Comparison of ENCODE assay signal across 21 cellular contexts in genomic region chr2:99921903-99922302, GRCh38.
DNase-seq lines count a peak whose midpoint lies in the region; ATAC-seq, FAIRE-seq and TF ChIP-seq lines count a peak whose summit lies in the region.
"Had no signal": no experiment of that assay in that cellular context is flagged by ENCODE, and none has a peak within 500 bp of the region (broad histone marks: within the 10 kb centered on the region; RNA-seq: fewer than 3 reads in every experiment).

No MANE protein-coding gene starts in this region.

- H3K9me3 ChIP-seq in HepG2 (ENCODE audit: low read length) (no peaks in the 10 kb centered on the region), right lobe of liver (no peaks in the 10 kb centered on the region)

- ATAC-seq in HepG2 (no peak), right lobe of liver (no peak), activated B cell treated with CpG ODN at 0.5 μM for 24 hours (ENCODE audit: low read depth) (no peak)
- no peak for ATAC-seq in stimulated activated naive B cell treated with anti-CD40 and anti-IgM and Interleukin-4, amounts not matched to agents 10 μg/mL and 1 μg/mL and 100 μg/mL, for 72 hours (replicated peaks)

- H3K4me3 Mint-ChIP-seq in activated B cell treated with CpG ODN at 0.5 μM for 24 hours: no peak overlapping the region
- H3K4me3 Mint-ChIP-seq in stimulated activated naive B cell treated with anti-CD40 and anti-IgM and Interleukin-4, amounts not matched to agents 10 μg/mL and 1 μg/mL and 100 μg/mL, for 72 hours: no peak overlapping the region
- H3K4me3 Mint-ChIP-seq: CD4-positive, alpha-beta memory T cell had no signal

- TF ChIP-seq POLR2A in HepG2 (IDR thresholded peaks at IDR 0.05; ENCODE audit: insufficient read depth in 1 of 2, low read depth in 2 of 2, low read length in 2 of 2) (no peak), right lobe of liver (IDR thresholded peaks at IDR 0.05) (no peak)

- H3K4me1 ChIP-seq in HepG2 (ENCODE audit: insufficient read depth, low read length): no peaks in the 10 kb centered on the region
- H3K4me1 ChIP-seq in right lobe of liver: no peaks in the 10 kb centered on the region

- FAIRE-seq in HepG2 (lab: Jason Lieb, UNC): no peak
- FAIRE-seq: A204.1, G401.6, GM12892 had no signal

- H3K79me2 ChIP-seq in HepG2 (ENCODE audit: insufficient read depth, low read length): no peaks in the 10 kb centered on the region

- no peak for TF ChIP-seq RAD21 in HepG2 (CRISPR knock-in tag; IDR thresholded peaks at IDR 0.05)

- no peak overlapping the region for H3K4me2 ChIP-seq in HepG2 (ENCODE audit: low read depth, low read length)

- BruUV-seq in HepG2 (replicated peaks; lab: Mats Ljungman, UMichigan): no TSS peak

- intact Hi-C loops in HepG2 (cut with micrococcal nuclease; ENCODE audit: unreplicated experiment): no loop called here
- intact Hi-C loops in right lobe of liver (cut with DNase I): no loop called here
- intact Hi-C loops in activated B cell treated with CpG ODN at 0.5 μM for 24 hours (cut with micrococcal nuclease): loop anchor here (2.0 to 5.0 kb wide), 2 partner anchors 13 to 35 kb away; no protein-coding TSS in a partner anchor

- H2AFZ ChIP-seq in HepG2 (ENCODE audit: low read length): no peak overlapping the region

- TF ChIP-seq EP300 in HepG2 (IDR thresholded peaks at IDR 0.05; ENCODE audit: low read depth in 2 of 2, low read length in 2 of 2): no peak
- TF ChIP-seq EP300 in HepG2 (CRISPR knock-in tag; IDR thresholded peaks at IDR 0.05; ENCODE audit: borderline replicate concordance): no peak

- 3% methylated on average over 3 of the region's 3 CpGs for WGBS in HepG2 (ENCODE audit: low lambda C conversion rate)
- WGBS in right lobe of liver (ENCODE audit: insufficient coverage, low coverage, low lambda C conversion rate, missing lambda C conversion rate): 80% methylated on average over 3 of the region's 3 CpGs

- peaks cover 0 to 5% of the 10 kb centered on the region in 2 experiments; a peak in 1 of 5 replicates for H3K27me3 ChIP-seq in HepG2 (ENCODE audit: control insufficient read depth in 1 of 2, insufficient read depth in 2 of 2, low read length in 2 of 2)
- no peaks in the 10 kb centered on the region for H3K27me3 ChIP-seq in right lobe of liver

- peaks cover 5% of the 10 kb centered on the region for H3K9me3 Mint-ChIP-seq in activated B cell treated with CpG ODN at 0.5 μM for 24 hours
- H3K9me3 Mint-ChIP-seq in stimulated activated naive B cell treated with anti-CD40 and anti-IgM and Interleukin-4, amounts not matched to agents 10 μg/mL and 1 μg/mL and 100 μg/mL, for 72 hours: peaks cover 0 to 11% of the 10 kb centered on the region in 2 donors

- H3K4me3 ChIP-seq in HepG2 (replicated peaks in 1 of 3; ENCODE audit: insufficient read depth in 1 of 3, low read depth in 2 of 3, low read length in 3 of 3) (no peak overlapping the region), right lobe of liver (no peak overlapping the region)

- peak overlapping the region; percentile 11 for H3K27ac Mint-ChIP-seq in activated B cell treated with CpG ODN at 0.5 μM for 24 hours
- peak overlapping the region; percentile 34 for H3K27ac Mint-ChIP-seq in stimulated activated naive B cell treated with anti-CD40 and anti-IgM and Interleukin-4, amounts not matched to agents 10 μg/mL and 1 μg/mL and 100 μg/mL, for 72 hours
- H3K27ac Mint-ChIP-seq: CD4-positive, alpha-beta memory T cell had no signal

- no peak overlapping the region for H3K9ac ChIP-seq in HepG2 (ENCODE audit: insufficient read depth, low read depth, low read length)

- H3K27ac ChIP-seq in HepG2 (ENCODE audit: extremely low read length, insufficient read depth, low read length): no peak overlapping the region
- H3K27ac ChIP-seq in right lobe of liver: no peak overlapping the region
- H3K27ac ChIP-seq: 22Rv1 had no signal

- DNase-seq in HepG2 (ENCODE audit: low spot score) (no peak), right lobe of liver (no peak), activated B cell treated with CpG ODN at 0.5 μM for 24 hours (no peak), NCI-H2196 treated with DMSO at 0.1 percent for 48 hours (lab: John Stamatoyannopoulos, UW; ENCODE audit: unreplicated experiment) (no peak), NCI-H1436 (lab: John Stamatoyannopoulos, UW) (no peak)
- no peak for DNase-seq in stimulated activated naive B cell treated with anti-CD40 and anti-IgM and Interleukin-4, amounts not matched to agents 10 μg/mL and 1 μg/mL and 100 μg/mL, for 72 hours
- DNase-seq: ACHN; AML-193; C1 segment of cervical spinal cord; Calu3; CD4-positive, alpha-beta memory T cell; COR-L47; DMS53; DMS79 treated with DMSO at 0.1 percent for 48 hours; GOT3; H7; HCEC 1CT had no signal

- in situ Hi-C loops in HepG2 (cut with HindIII; ENCODE audit: extremely low pct_ligation_motif_present, low pct_unique_long_range_greater_than_20kb): no loop called here

- H3K4me1 Mint-ChIP-seq in activated B cell treated with CpG ODN at 0.5 μM for 24 hours: peaks cover 70% of the 10 kb centered on the region
- peaks cover 36 to 63% of the 10 kb centered on the region in 2 donors for H3K4me1 Mint-ChIP-seq in stimulated activated naive B cell treated with anti-CD40 and anti-IgM and Interleukin-4, amounts not matched to agents 10 μg/mL and 1 μg/mL and 100 μg/mL, for 72 hours
- H3K4me1 Mint-ChIP-seq: CD4-positive, alpha-beta memory T cell had no signal

- POLR2A ChIA-PET in HepG2 (lab: Yijun Ruan, JAX): no interaction called here
- POLR2A ChIA-PET in activated B cell treated with CpG ODN at 0.5 μM for 24 hours (lab: Charles Lee): no interaction called here

- H3K36me3 Mint-ChIP-seq in activated B cell treated with CpG ODN at 0.5 μM for 24 hours (ENCODE audit: low read depth): peaks cover 60% of the 10 kb centered on the region
- H3K36me3 Mint-ChIP-seq in stimulated activated naive B cell treated with anti-CD40 and anti-IgM and Interleukin-4, amounts not matched to agents 10 μg/mL and 1 μg/mL and 100 μg/mL, for 72 hours: peaks cover 25 to 54% of the 10 kb centered on the region in 2 donors
- H3K36me3 Mint-ChIP-seq: CD4-positive, alpha-beta memory T cell had no signal

- no peak for TF ChIP-seq CTCF in HepG2 (CRISPR knock-in tag; IDR thresholded peaks at IDR 0.05)
- no peak for TF ChIP-seq CTCF in right lobe of liver (IDR thresholded peaks at IDR 0.05)
- TF ChIP-seq CTCF in activated B cell treated with CpG ODN at 0.5 μM for 24 hours (IDR thresholded peaks at IDR 0.05): no peak

- no peaks in the 10 kb centered on the region for H3K36me3 ChIP-seq in HepG2 (replicated peaks in 1 of 2; ENCODE audit: control insufficient read depth in 1 of 2, insufficient read depth in 2 of 2, low read length in 2 of 2)
- no peaks in the 10 kb centered on the region for H3K36me3 ChIP-seq in right lobe of liver

- CTCF ChIA-PET in HepG2 (lab: Yijun Ruan, JAX; ENCODE audit: low intra/inter-chr PET ratio, low total read pairs): no interaction called here
- CTCF ChIA-PET in activated B cell treated with CpG ODN at 0.5 μM for 24 hours (lab: Charles Lee): interaction anchor here (1.3 kb wide), 1 partner anchor 14 kb away, joined by 3 read pairs; no protein-coding TSS in a partner anchor

- H4K20me1 ChIP-seq in HepG2 (ENCODE audit: insufficient read depth, low read length): no peaks in the 10 kb centered on the region

- no peaks in the 10 kb centered on the region for H3K27me3 Mint-ChIP-seq in activated B cell treated with CpG ODN at 0.5 μM for 24 hours
- H3K27me3 Mint-ChIP-seq in stimulated activated naive B cell treated with anti-CD40 and anti-IgM and Interleukin-4, amounts not matched to agents 10 μg/mL and 1 μg/mL and 100 μg/mL, for 72 hours: no peaks in the 10 kb centered on the region
- H3K27me3 Mint-ChIP-seq: CD4-positive, alpha-beta memory T cell had no signal

TF ChIP-seq in HepG2, 621 proteins besides CTCF, POLR2A, EP300 and RAD21:
- TF ChIP-seq ZNF770 (CRISPR knock-in tag; IDR thresholded peaks at IDR 0.05) (no peak), MAFK (conservative IDR thresholded peaks at IDR 0.05 in 1 of 2, IDR thresholded peaks at IDR 0.05 in 1 of 2; ENCODE audit: low read length in 2 of 2) (peak; percentile 32 to 66; a peak in 2 of 4 replicates), GPN1 (CRISPR knock-in tag; IDR thresholded peaks at IDR 0.05; ENCODE audit: borderline replicate concordance) (no peak)
